9 cellular contexts compared by ENCODE assay signal in the genomic region with DNA sequence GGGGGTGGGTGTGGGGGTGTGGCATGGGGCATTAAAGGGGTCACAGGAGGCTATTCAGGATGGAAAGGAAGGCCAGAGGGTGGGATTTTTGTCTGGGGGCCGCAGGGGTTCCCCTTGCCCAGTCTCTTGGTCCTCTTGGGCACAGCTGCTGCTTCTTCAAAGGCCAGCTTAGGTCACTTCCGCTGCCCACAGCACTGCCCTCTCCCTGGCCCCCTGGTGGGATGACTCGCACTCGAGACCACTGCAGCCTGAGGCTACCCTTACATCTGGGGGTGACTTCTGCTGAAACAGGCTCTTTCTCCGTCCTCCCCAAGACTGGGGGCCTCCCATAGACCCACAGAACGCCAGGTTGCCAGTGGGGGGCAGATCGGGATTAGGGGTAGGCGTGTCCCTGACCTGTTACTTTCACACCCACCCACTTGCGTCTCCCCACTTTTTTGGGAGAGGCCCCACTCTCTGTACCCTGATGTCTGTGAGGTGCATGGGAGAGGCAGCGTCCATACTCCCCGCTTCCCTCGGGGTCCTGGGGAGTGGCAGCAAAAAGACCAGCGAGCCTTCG. TPM values are rescaled to one million over a fixed set of nuclear protein-coding genes. Genes with fewer than 3 reads are reported as not detected.
DNase-seq lines count a peak whose midpoint lies in the region; ATAC-seq and TF ChIP-seq lines count a peak whose summit lies in the region.
"Had no signal": no experiment of that assay in that cellular context is flagged by ENCODE, and none has a peak within 500 bp of the region (broad histone marks: within the 10 kb centered on the region; RNA-seq: fewer than 3 reads in every experiment).

No MANE protein-coding gene starts in this region.

- DNase-seq in activated T-cell treated with anti-CD3 and anti-CD28 coated beads, Interleukin-2, amount 50 U/mL, for 72 hours: no peak
- DNase-seq in activated T-cell treated with anti-CD3 and anti-CD28 coated beads, Interleukin-2, amount 50 U/mL, for 48 hours: no peak
- DNase-seq in WERI-Rb-1 (no peak), HK-2 (ENCODE audit: unreplicated experiment) (no peak)
- DNase-seq: GOT3 had no signal

- H3K9ac ChIP-seq in subcutaneous abdominal adipose tissue (ENCODE audit: low read length in 5 of 5): peak overlapping the region in 1 of 5 donors; percentile 41

- H3K27ac ChIP-seq in WERI-Rb-1 (no peak overlapping the region), subcutaneous abdominal adipose tissue (ENCODE audit: low read depth, low read length) (no peak overlapping the region)

- peak overlapping the region; percentile 78 to 88 for H3K4me3 Mint-ChIP-seq in activated T-cell treated with anti-CD3 and anti-CD28 coated beads, Interleukin-2, amount 50 U/mL, for 72 hours

- H3K36me3 ChIP-seq in WERI-Rb-1 (no peaks in the 10 kb centered on the region), subcutaneous abdominal adipose tissue (ENCODE audit: control insufficient read depth in 5 of 5, insufficient read depth in 5 of 5, low read length in 5 of 5) (no peaks in the 10 kb centered on the region)

- H3K4me3 ChIP-seq in WERI-Rb-1 (ENCODE audit: low read depth, low read length) (peak overlapping the region; percentile 21), iPS-11a (ENCODE audit: low read depth, low read length) (peak overlapping the region; percentile 13), subcutaneous abdominal adipose tissue (ENCODE audit: low read depth in 1 of 5, low read length in 5 of 5) (peak overlapping the region in 3 of 5 donors; percentile 17 to 77 (median 58))

- H3K9me3 Mint-ChIP-seq in activated T-cell treated with anti-CD3 and anti-CD28 coated beads, Interleukin-2, amount 50 U/mL, for 72 hours: peaks cover 2% of the 10 kb centered on the region in 2 donors

- H3K4me1 ChIP-seq in subcutaneous abdominal adipose tissue (ENCODE audit: control insufficient read depth in 5 of 5, insufficient read depth in 5 of 5, low read length in 5 of 5): peaks cover 0 to 62% (median 50%) of the 10 kb centered on the region in 5 donors

- no peak overlapping the region for H3K27ac Mint-ChIP-seq in activated T-cell treated with anti-CD3 and anti-CD28 coated beads, Interleukin-2, amount 50 U/mL, for 72 hours

- H3K27me3 Mint-ChIP-seq in activated T-cell treated with anti-CD3 and anti-CD28 coated beads, Interleukin-2, amount 50 U/mL, for 72 hours (ENCODE audit: low read depth): peaks cover 6% of the 10 kb centered on the region

- H3K9me3 ChIP-seq in WERI-Rb-1 (ENCODE audit: severe bottlenecking) (no peaks in the 10 kb centered on the region), subcutaneous abdominal adipose tissue (ENCODE audit: control insufficient read depth in 5 of 5, low read length in 5 of 5) (no peaks in the 10 kb centered on the region)

- H3K27me3 ChIP-seq in WERI-Rb-1 (ENCODE audit: insufficient read depth, low read depth, severe bottlenecking) (no peaks in the 10 kb centered on the region), subcutaneous abdominal adipose tissue (ENCODE audit: control insufficient read depth in 5 of 5, insufficient read depth in 4 of 5, low read length in 5 of 5) (peaks cover 19 to 30% (median 26%) of the 10 kb centered on the region in 5 donors)

- ATAC-seq in activated T-cell treated with anti-CD3 and anti-CD28 coated beads, Interleukin-2, amount 50 U/mL, for 72 hours (replicated peaks in 1 of 2): no peak
- no peak for ATAC-seq in GM19351 (IDR thresholded peaks at IDR 0.05; ENCODE audit: unreplicated experiment)
- no peak for ATAC-seq in HG03045 (IDR thresholded peaks at IDR 0.05; ENCODE audit: unreplicated experiment)

- peak; percentile 15; the same call in 1 of the 2 replicates for TF ChIP-seq CTCF in WERI-Rb-1 (IDR thresholded peaks at IDR 0.05; ENCODE audit: low read depth, low read length)

- peaks cover 0 to 1% of the 10 kb centered on the region in 2 donors for H3K36me3 Mint-ChIP-seq in activated T-cell treated with anti-CD3 and anti-CD28 coated beads, Interleukin-2, amount 50 U/mL, for 72 hours (ENCODE audit: insufficient read depth in 2 of 2)

- H3K4me1 Mint-ChIP-seq in activated T-cell treated with anti-CD3 and anti-CD28 coated beads, Interleukin-2, amount 50 U/mL, for 72 hours (ENCODE audit: low read depth): peaks cover 35% of the 10 kb centered on the region

RNA-seq across cellular contexts. Expression of gene LKAAEAR1, which starts 1.3 kb away (rescaled TPM):
- under 1 TPM in 1 of 2 donors, not detected in 1; 0.29 TPM for total RNA-seq in activated T-cell treated with anti-CD3 and anti-CD28 coated beads, Interleukin-2, amount 50 U/mL, for 72 hours

RNA-seq across cellular contexts. Expression of gene OPRL1, which starts 3.0 kb away (rescaled TPM):
- total RNA-seq in activated T-cell treated with anti-CD3 and anti-CD28 coated beads, Interleukin-2, amount 50 U/mL, for 72 hours: 1 to 10 TPM; 1.3 to 1.7 TPM

RNA-seq across cellular contexts. Expression of gene RGS19, which starts 3.6 kb away (rescaled TPM):
- 10 to 100 TPM; 38.1 to 40.0 TPM for total RNA-seq in activated T-cell treated with anti-CD3 and anti-CD28 coated beads, Interleukin-2, amount 50 U/mL, for 72 hours

RNA-seq across cellular contexts. Expression of gene TCEA2, which starts 19.9 kb away (rescaled TPM):
- total RNA-seq in activated T-cell treated with anti-CD3 and anti-CD28 coated beads, Interleukin-2, amount 50 U/mL, for 72 hours: 10 to 100 TPM; 55.5 to 61.6 TPM

RNA-seq across cellular contexts. Expression of gene NPBWR2, which starts 24.5 kb away (rescaled TPM):
- total RNA-seq in activated T-cell treated with anti-CD3 and anti-CD28 coated beads, Interleukin-2, amount 50 U/mL, for 72 hours: not detected
